ENCODE assay signal across 14 cellular contexts in genomic region chr20:22373164-22373895, GRCh38.
DNase-seq lines count a peak whose midpoint lies in the region; ATAC-seq and TF ChIP-seq lines count a peak whose summit lies in the region.
"Had no signal": no experiment of that assay in that cellular context is flagged by ENCODE, and none has a peak within 500 bp of the region (broad histone marks: within the 10 kb centered on the region; RNA-seq: fewer than 3 reads in every experiment).

No MANE protein-coding gene starts in this region.

- H3K4me1 Mint-ChIP-seq in naive B cell = peaks cover 30 to 58% (median 45%) of the 10 kb centered on the region in 3 donors
- H3K4me1 Mint-ChIP-seq: T-helper 17 cell had no signal

- no peaks in the 10 kb centered on the region for H3K9me3 Mint-ChIP-seq in naive B cell

- CTCF ChIA-PET in HEK293 (lab: Yijun Ruan, JAX) = interaction anchor here (0.6 to 2.4 kb wide), 5 partner anchors 31 to 634 kb away, joined by 3 to 6 read pairs (median 3); no protein-coding TSS in a partner anchor

- H3K4me2 ChIP-seq in BLaER1 = peak overlapping the region; percentile 56

- ATAC-seq in RWPE2 (ENCODE audit: low read depth) (no peak), naive B cell (ENCODE audit: low read depth in 2 of 2) (no peak), aorta (ENCODE audit: low FRiP score) (no peak), left cardiac atrium (no peak)
- ATAC-seq: T-helper 17 cell had no signal

- TF ChIP-seq CTCF in HEK293 (tag by site-specific recombination; IDR thresholded peaks at IDR 0.05) (no peak), RWPE2 (IDR thresholded peaks at IDR 0.05; ENCODE audit: poor library complexity, severe bottlenecking) (no peak)

- intact Hi-C loops in aorta (cut with DNase I) (no loop called here), left cardiac atrium (cut with DNase I) (no loop called here)

- H3K27me3 Mint-ChIP-seq in naive B cell = no peaks in the 10 kb centered on the region
- H3K27me3 Mint-ChIP-seq: T-helper 17 cell had no signal

- H3K27ac ChIP-seq in BLaER1 (peak overlapping the region; percentile 5; the same call in 1 of the 2 replicates), HEK293 (ENCODE audit: extremely low read depth, low read depth, low read length) (0 out of 2 replicates have a peak overlapping the region, but pooled peaks have one; percentile 16), RWPE2 (ENCODE audit: poor library complexity, severe bottlenecking) (peak overlapping the region; percentile 96), aorta (ENCODE audit: low read depth in 1 of 2, low read length in 2 of 2) (no peak overlapping the region)

- H3K9me3 ChIP-seq in BLaER1 (no peaks in the 10 kb centered on the region), HEK293 (ENCODE audit: control insufficient read depth, insufficient read depth, low read depth, low read length) (no peaks in the 10 kb centered on the region), RWPE2 (ENCODE audit: severe bottlenecking) (no peaks in the 10 kb centered on the region), aorta (ENCODE audit: control insufficient read depth, low read length) (no peaks in the 10 kb centered on the region)
- H3K9me3 ChIP-seq: BE2C had no signal

- no peak for DNase-seq in RWPE2 (ENCODE audit: low spot score)
- DNase-seq in naive B cell = no peak
- no peak for DNase-seq in cortex of kidney (lab: John Stamatoyannopoulos, UW)
- no peak for DNase-seq in aorta
- DNase-seq in left cardiac atrium = no peak
- DNase-seq: BE2C, EL, GOT3, KBM-7, NCI-H446, NCI-H82, T-helper 17 cell had no signal

- H3K27ac Mint-ChIP-seq in naive B cell = peak overlapping the region in 2 of 6 donors; percentile 66 to 75
- H3K27ac Mint-ChIP-seq: T-helper 17 cell had no signal

- peak overlapping the region in 5 of 8 donors; percentile 4 to 66 (median 39) for H3K4me3 Mint-ChIP-seq in naive B cell
- H3K4me3 Mint-ChIP-seq: T-helper 17 cell had no signal

- H3K4me1 ChIP-seq in BLaER1 (peaks cover 80% of the 10 kb centered on the region), HEK293 (ENCODE audit: control insufficient read depth, insufficient read depth, low read length) (no peaks in the 10 kb centered on the region), RWPE2 (ENCODE audit: insufficient read depth, poor library complexity, severe bottlenecking) (peaks cover 50% of the 10 kb centered on the region), aorta (ENCODE audit: control insufficient read depth in 1 of 2, insufficient read depth in 2 of 2, low read length in 2 of 2) (no peaks in the 10 kb centered on the region)
- H3K4me1 ChIP-seq: BE2C had no signal

- H3K36me3 ChIP-seq in BLaER1 = no peaks in the 10 kb centered on the region
- H3K36me3 ChIP-seq in HEK293 (ENCODE audit: control insufficient read depth in 2 of 2, insufficient read depth in 1 of 2, low read length in 2 of 2) = no peaks in the 10 kb centered on the region
- no peaks in the 10 kb centered on the region for H3K36me3 ChIP-seq in RWPE2 (ENCODE audit: low read depth)
- H3K36me3 ChIP-seq in aorta (ENCODE audit: control insufficient read depth in 1 of 2, insufficient read depth in 2 of 2, low read length in 1 of 2) = no peaks in the 10 kb centered on the region
- H3K36me3 ChIP-seq: BE2C had no signal

- 82 to 90% methylated on average over 5 of the region's 5 CpGs for WGBS in aorta, 2 donors

- no peaks in the 10 kb centered on the region for H3K36me3 Mint-ChIP-seq in naive B cell

- POLR2A ChIA-PET in HEK293 (lab: Yijun Ruan, JAX) = no interaction called here

- no peak overlapping the region for H3K4me3 ChIP-seq in BLaER1
- H3K4me3 ChIP-seq in HEK293 (ENCODE audit: low read depth, low read length) = no peak overlapping the region
- H3K4me3 ChIP-seq in RWPE2 (ENCODE audit: severe bottlenecking) = no peak overlapping the region
- no peak overlapping the region for H3K4me3 ChIP-seq in aorta (ENCODE audit: low read length in 2 of 2)

- no peak overlapping the region for H3K9ac ChIP-seq in BLaER1

- H3K27me3 ChIP-seq in BLaER1 (no peaks in the 10 kb centered on the region), RWPE2 (ENCODE audit: insufficient read depth, poor library complexity, severe bottlenecking) (no peaks in the 10 kb centered on the region), aorta (ENCODE audit: control insufficient read depth in 1 of 2, insufficient read depth in 2 of 2, low read length in 1 of 2) (peaks cover 0 to 1% of the 10 kb centered on the region in 2 donors)
- H3K27me3 ChIP-seq: BE2C had no signal

- no peaks in the 10 kb centered on the region for H4K20me1 ChIP-seq in BLaER1

TF ChIP-seq in HEK293, 187 proteins besides CTCF, POLR2A, EP300 and RAD21 (continues in another document):
- no peak for TF ChIP-seq ZNF792 (tag by site-specific recombination; IDR thresholded peaks at IDR 0.05)
- TF ChIP-seq PRDM1 (tag by site-specific recombination; IDR thresholded peaks at IDR 0.05) = no peak
- no peak for TF ChIP-seq ZNF585B (tag by site-specific recombination; IDR thresholded peaks at IDR 0.05)
- TF ChIP-seq ZNF837 (tag by site-specific recombination; IDR thresholded peaks at IDR 0.05) = no peak
- no peak for TF ChIP-seq ZNF777 (tag by site-specific recombination; IDR thresholded peaks at IDR 0.05; ENCODE audit: borderline replicate concordance)
- no peak for TF ChIP-seq ZNF2 (tag by site-specific recombination; IDR thresholded peaks at IDR 0.05)
- no peak for TF ChIP-seq ZBTB21 (tag by site-specific recombination; IDR thresholded peaks at IDR 0.05)
- no peak for TF ChIP-seq ZSCAN5A (tag by site-specific recombination; IDR thresholded peaks at IDR 0.05)
- TF ChIP-seq PRDM2 (tag by site-specific recombination; IDR thresholded peaks at IDR 0.05; ENCODE audit: borderline replicate concordance) = no peak
- TF ChIP-seq HOXA7 (CRISPR knock-in tag; IDR thresholded peaks at IDR 0.05; ENCODE audit: borderline replicate concordance) = no peak
- TF ChIP-seq ZNF26 (tag by site-specific recombination; IDR thresholded peaks at IDR 0.05) = no peak
- TF ChIP-seq ZNF623 (tag by site-specific recombination; IDR thresholded peaks at IDR 0.05) = no peak
- TF ChIP-seq ZNF555 (tag by site-specific recombination; conservative IDR thresholded peaks at IDR 0.05) = no peak
- TF ChIP-seq OVOL3 (tag by site-specific recombination; IDR thresholded peaks at IDR 0.05) = no peak

Comparison
In these comparisons a context has a peak if more than half of its experiments do, and no peak if none do; other contexts are left out.
1. H3K27ac ChIP-seq: peak in BLaER1 (single experiment), HEK293 (single experiment) and RWPE2 (single experiment); none in aorta (0 of 2).